Comparison of ENCODE assay signal across 8 cellular contexts in genomic region chr18:21489119-21489750, GRCh38.
DNase-seq lines count a peak whose midpoint lies in the region; ATAC-seq and TF ChIP-seq lines count a peak whose summit lies in the region.

No MANE protein-coding gene starts in this region.

- peaks cover 14% of the 10 kb centered on the region for H3K27me3 Mint-ChIP-seq in CD4-positive, CD25-positive, alpha-beta regulatory T cell

- H3K27ac ChIP-seq in CD4-positive, CD25-positive, alpha-beta regulatory T cell (ENCODE audit: insufficient read depth, low read length, poor library complexity, severe bottlenecking), result no peak overlapping the region
- H3K27ac ChIP-seq in VCaP (no peak overlapping the region), gastroesophageal sphincter (no peak overlapping the region), parathyroid adenoma (no peak overlapping the region)

- no peak overlapping the region for H3K4me3 ChIP-seq in CD4-positive, CD25-positive, alpha-beta regulatory T cell (ENCODE audit: low read depth, low read length)
- no peak overlapping the region for H3K4me3 ChIP-seq in gastroesophageal sphincter
- H3K4me3 ChIP-seq in parathyroid adenoma (ENCODE audit: low read depth, low read length), result no peak overlapping the region

- TF ChIP-seq POLR2A in gastroesophageal sphincter (IDR thresholded peaks at IDR 0.05), result no peak

- H3K27me3 ChIP-seq in CD4-positive, CD25-positive, alpha-beta regulatory T cell (ENCODE audit: control insufficient read depth, insufficient read depth, low read length), result peaks cover 9% of the 10 kb centered on the region
- H3K27me3 ChIP-seq in gastroesophageal sphincter (no peaks in the 10 kb centered on the region), parathyroid adenoma (ENCODE audit: control insufficient read depth, insufficient read depth, low read length) (no peaks in the 10 kb centered on the region)

- TF ChIP-seq EP300 in gastroesophageal sphincter (IDR thresholded peaks at IDR 0.05), result no peak

- H3K4me3 Mint-ChIP-seq in CD4-positive, CD25-positive, alpha-beta regulatory T cell, result no peak overlapping the region

- no peaks in the 10 kb centered on the region for H3K4me1 ChIP-seq in CD4-positive, CD25-positive, alpha-beta regulatory T cell (ENCODE audit: control insufficient read depth, insufficient read depth, low read length, poor library complexity, severe bottlenecking)
- H3K4me1 ChIP-seq in gastroesophageal sphincter (no peaks in the 10 kb centered on the region), parathyroid adenoma (peaks cover 3% of the 10 kb centered on the region)

- no peak for ATAC-seq in CD4-positive, CD25-positive, alpha-beta regulatory T cell (ENCODE audit: low read depth in 2 of 2)
- ATAC-seq in gastroesophageal sphincter, result no peak
- no peak for ATAC-seq in GM21526 (IDR thresholded peaks at IDR 0.05; ENCODE audit: low FRiP score, unreplicated experiment)
- ATAC-seq in HG03025 (IDR thresholded peaks at IDR 0.05; ENCODE audit: low FRiP score, unreplicated experiment), result no peak

- no peak overlapping the region for H3K27ac Mint-ChIP-seq in CD4-positive, CD25-positive, alpha-beta regulatory T cell

- H3K36me3 ChIP-seq in CD4-positive, CD25-positive, alpha-beta regulatory T cell (ENCODE audit: control insufficient read depth, insufficient read depth, low read length), result no peaks in the 10 kb centered on the region
- H3K36me3 ChIP-seq in gastroesophageal sphincter (no peaks in the 10 kb centered on the region), parathyroid adenoma (ENCODE audit: control insufficient read depth, insufficient read depth, low read length) (no peaks in the 10 kb centered on the region)

- DNase-seq in CD4-positive, CD25-positive, alpha-beta regulatory T cell, result peak in 2 of 3 donors; percentile 14 to 50
- DNase-seq in GM19240 (ENCODE audit: insufficient read length, low spot score) (peak; percentile 35), NCI-H1417 treated with DMSO at 0.1 percent for 48 hours (lab: John Stamatoyannopoulos, UW) (peak; percentile 27)

- TF ChIP-seq CTCF in VCaP (conservative IDR thresholded peaks at IDR 0.05), result peak; percentile 72
- peak; percentile 53 to 77 (median 60) for TF ChIP-seq CTCF in gastroesophageal sphincter (IDR thresholded peaks at IDR 0.05)
- peak; percentile 40 for TF ChIP-seq CTCF in parathyroid adenoma (IDR thresholded peaks at IDR 0.05)

- no peak overlapping the region for H3K9ac ChIP-seq in parathyroid adenoma

- 28 to 51% methylated on average over 4 to 5 of the region's 6 CpGs for WGBS in gastroesophageal sphincter (ENCODE audit: low coverage in 1 of 2), 2 donors

- no peaks in the 10 kb centered on the region for H3K9me3 ChIP-seq in CD4-positive, CD25-positive, alpha-beta regulatory T cell (ENCODE audit: control insufficient read depth in 2 of 2, low read length in 2 of 2)
- H3K9me3 ChIP-seq in gastroesophageal sphincter (no peaks in the 10 kb centered on the region), parathyroid adenoma (ENCODE audit: control insufficient read depth, low read length) (no peaks in the 10 kb centered on the region)

- H2AFZ ChIP-seq in parathyroid adenoma, result no peak overlapping the region

- no peaks in the 10 kb centered on the region for H3K9me3 Mint-ChIP-seq in CD4-positive, CD25-positive, alpha-beta regulatory T cell

- no peaks in the 10 kb centered on the region for H3K36me3 Mint-ChIP-seq in CD4-positive, CD25-positive, alpha-beta regulatory T cell

- H3K79me2 ChIP-seq in parathyroid adenoma, result no peaks in the 10 kb centered on the region

- H3K4me2 ChIP-seq in parathyroid adenoma (ENCODE audit: low read length), result no peak overlapping the region

- no peaks in the 10 kb centered on the region for H3K4me1 Mint-ChIP-seq in CD4-positive, CD25-positive, alpha-beta regulatory T cell
